Comparison of ENCODE assay signal across 7 cellular contexts in the genomic region with DNA sequence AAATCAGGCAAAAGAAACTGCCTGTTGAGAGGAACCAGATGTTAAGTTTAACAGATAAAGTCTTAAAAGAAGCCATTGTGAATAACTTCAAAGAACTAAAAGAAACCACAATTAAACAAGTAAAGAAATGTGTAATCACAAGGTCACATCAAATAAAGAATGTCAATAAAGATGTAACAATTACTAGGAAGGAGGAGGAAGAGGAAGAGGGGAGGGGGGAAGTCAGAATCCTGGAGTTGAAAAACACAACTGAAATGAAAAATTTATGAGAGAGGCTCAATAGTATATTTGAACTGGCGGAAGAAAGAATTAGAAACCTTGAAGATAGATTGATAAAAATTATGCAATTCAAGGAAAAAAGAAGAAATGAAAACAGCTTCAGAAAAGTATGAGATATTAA.
"Had no signal": no experiment of that assay in that cellular context is flagged by ENCODE, and none has a peak within 500 bp of the region (broad histone marks: within the 10 kb centered on the region; RNA-seq: fewer than 3 reads in every experiment).

No MANE protein-coding gene starts in this region.

- H3K4me1 Mint-ChIP-seq: IgD-negative memory B cell had no signal

- H3K4me3 ChIP-seq: GM23338 had no signal

- ATAC-seq: GM23338 had no signal

- H3K4me2 ChIP-seq: GM23338 had no signal

- H3K4me3 Mint-ChIP-seq: GM23338, H9 had no signal

- H2AFZ ChIP-seq: GM23338 had no signal

- FAIRE-seq: H1, H54, HTR-8/SVneo had no signal

- H3K36me3 Mint-ChIP-seq: IgD-negative memory B cell had no signal

- DNase-seq: HCEC 1CT had no signal

- H3K27ac Mint-ChIP-seq: H9, IgD-negative memory B cell had no signal
